2 cellular contexts compared by ENCODE assay signal in genomic region chr2:16105664-16106281, GRCh38.
TF ChIP-seq lines count a peak whose summit lies in the region.

No MANE protein-coding gene starts in this region.

TF ChIP-seq in H1, 55 proteins besides CTCF, POLR2A, EP300 and RAD21 (continues in another document):
- TF ChIP-seq BACH1 (IDR thresholded peaks at IDR 0.05; ENCODE audit: low read length) (peak; percentile 87), ASH2L (IDR thresholded peaks at IDR 0.05; ENCODE audit: low read length) (peak; percentile 68), ZNF274 (IDR thresholded peaks at IDR 0.05; ENCODE audit: borderline replicate concordance, extremely low read depth, low read length) (no peak), TBP (IDR thresholded peaks at IDR 0.05; ENCODE audit: low read depth, low read length) (peak; percentile 58; the same call in 1 of the 2 replicates), CTBP2 (IDR thresholded peaks at IDR 0.05; ENCODE audit: borderline replicate concordance, insufficient read depth, insufficient read length, low read length) (peak; percentile 76), TAF1 (IDR thresholded peaks at IDR 0.05; ENCODE audit: low read depth, low read length) (peak; percentile 54; the same call in 1 of the 2 replicates), MAFK (IDR thresholded peaks at IDR 0.05; ENCODE audit: low read depth, low read length) (no peak), USF2 (IDR thresholded peaks at IDR 0.05; ENCODE audit: low read length) (peak; percentile 87), TEAD4 (IDR thresholded peaks at IDR 0.05; ENCODE audit: low read depth, low read length) (peak; percentile 80; the same call in 1 of the 2 replicates), GABPA (IDR thresholded peaks at IDR 0.05; ENCODE audit: borderline replicate concordance, insufficient read depth, low read length) (no peak), CHD2 (IDR thresholded peaks at IDR 0.05; ENCODE audit: low read length) (no peak), RXRA (IDR thresholded peaks at IDR 0.05; ENCODE audit: insufficient read depth, low read depth, low read length) (no peak), CHD1 (IDR thresholded peaks at IDR 0.05; ENCODE audit: low read depth, low read length) (no peak), EGR1 (IDR thresholded peaks at IDR 0.05; ENCODE audit: borderline replicate concordance, low read depth, low read length) (0 out of 2 replicates have a peak, but pooled peaks have one; percentile 10), TAF7 (optimal IDR thresholded peaks at IDR 0.05; ENCODE audit: borderline replicate concordance, low read depth, low read length) (peak; percentile 25), SUZ12 (IDR thresholded peaks at IDR 0.05; ENCODE audit: low read length) (peak; percentile 13; the same call in 1 of the 2 replicates), CREB1 (IDR thresholded peaks at IDR 0.05) (no peak)
- TF ChIP-seq, protein P1, sequence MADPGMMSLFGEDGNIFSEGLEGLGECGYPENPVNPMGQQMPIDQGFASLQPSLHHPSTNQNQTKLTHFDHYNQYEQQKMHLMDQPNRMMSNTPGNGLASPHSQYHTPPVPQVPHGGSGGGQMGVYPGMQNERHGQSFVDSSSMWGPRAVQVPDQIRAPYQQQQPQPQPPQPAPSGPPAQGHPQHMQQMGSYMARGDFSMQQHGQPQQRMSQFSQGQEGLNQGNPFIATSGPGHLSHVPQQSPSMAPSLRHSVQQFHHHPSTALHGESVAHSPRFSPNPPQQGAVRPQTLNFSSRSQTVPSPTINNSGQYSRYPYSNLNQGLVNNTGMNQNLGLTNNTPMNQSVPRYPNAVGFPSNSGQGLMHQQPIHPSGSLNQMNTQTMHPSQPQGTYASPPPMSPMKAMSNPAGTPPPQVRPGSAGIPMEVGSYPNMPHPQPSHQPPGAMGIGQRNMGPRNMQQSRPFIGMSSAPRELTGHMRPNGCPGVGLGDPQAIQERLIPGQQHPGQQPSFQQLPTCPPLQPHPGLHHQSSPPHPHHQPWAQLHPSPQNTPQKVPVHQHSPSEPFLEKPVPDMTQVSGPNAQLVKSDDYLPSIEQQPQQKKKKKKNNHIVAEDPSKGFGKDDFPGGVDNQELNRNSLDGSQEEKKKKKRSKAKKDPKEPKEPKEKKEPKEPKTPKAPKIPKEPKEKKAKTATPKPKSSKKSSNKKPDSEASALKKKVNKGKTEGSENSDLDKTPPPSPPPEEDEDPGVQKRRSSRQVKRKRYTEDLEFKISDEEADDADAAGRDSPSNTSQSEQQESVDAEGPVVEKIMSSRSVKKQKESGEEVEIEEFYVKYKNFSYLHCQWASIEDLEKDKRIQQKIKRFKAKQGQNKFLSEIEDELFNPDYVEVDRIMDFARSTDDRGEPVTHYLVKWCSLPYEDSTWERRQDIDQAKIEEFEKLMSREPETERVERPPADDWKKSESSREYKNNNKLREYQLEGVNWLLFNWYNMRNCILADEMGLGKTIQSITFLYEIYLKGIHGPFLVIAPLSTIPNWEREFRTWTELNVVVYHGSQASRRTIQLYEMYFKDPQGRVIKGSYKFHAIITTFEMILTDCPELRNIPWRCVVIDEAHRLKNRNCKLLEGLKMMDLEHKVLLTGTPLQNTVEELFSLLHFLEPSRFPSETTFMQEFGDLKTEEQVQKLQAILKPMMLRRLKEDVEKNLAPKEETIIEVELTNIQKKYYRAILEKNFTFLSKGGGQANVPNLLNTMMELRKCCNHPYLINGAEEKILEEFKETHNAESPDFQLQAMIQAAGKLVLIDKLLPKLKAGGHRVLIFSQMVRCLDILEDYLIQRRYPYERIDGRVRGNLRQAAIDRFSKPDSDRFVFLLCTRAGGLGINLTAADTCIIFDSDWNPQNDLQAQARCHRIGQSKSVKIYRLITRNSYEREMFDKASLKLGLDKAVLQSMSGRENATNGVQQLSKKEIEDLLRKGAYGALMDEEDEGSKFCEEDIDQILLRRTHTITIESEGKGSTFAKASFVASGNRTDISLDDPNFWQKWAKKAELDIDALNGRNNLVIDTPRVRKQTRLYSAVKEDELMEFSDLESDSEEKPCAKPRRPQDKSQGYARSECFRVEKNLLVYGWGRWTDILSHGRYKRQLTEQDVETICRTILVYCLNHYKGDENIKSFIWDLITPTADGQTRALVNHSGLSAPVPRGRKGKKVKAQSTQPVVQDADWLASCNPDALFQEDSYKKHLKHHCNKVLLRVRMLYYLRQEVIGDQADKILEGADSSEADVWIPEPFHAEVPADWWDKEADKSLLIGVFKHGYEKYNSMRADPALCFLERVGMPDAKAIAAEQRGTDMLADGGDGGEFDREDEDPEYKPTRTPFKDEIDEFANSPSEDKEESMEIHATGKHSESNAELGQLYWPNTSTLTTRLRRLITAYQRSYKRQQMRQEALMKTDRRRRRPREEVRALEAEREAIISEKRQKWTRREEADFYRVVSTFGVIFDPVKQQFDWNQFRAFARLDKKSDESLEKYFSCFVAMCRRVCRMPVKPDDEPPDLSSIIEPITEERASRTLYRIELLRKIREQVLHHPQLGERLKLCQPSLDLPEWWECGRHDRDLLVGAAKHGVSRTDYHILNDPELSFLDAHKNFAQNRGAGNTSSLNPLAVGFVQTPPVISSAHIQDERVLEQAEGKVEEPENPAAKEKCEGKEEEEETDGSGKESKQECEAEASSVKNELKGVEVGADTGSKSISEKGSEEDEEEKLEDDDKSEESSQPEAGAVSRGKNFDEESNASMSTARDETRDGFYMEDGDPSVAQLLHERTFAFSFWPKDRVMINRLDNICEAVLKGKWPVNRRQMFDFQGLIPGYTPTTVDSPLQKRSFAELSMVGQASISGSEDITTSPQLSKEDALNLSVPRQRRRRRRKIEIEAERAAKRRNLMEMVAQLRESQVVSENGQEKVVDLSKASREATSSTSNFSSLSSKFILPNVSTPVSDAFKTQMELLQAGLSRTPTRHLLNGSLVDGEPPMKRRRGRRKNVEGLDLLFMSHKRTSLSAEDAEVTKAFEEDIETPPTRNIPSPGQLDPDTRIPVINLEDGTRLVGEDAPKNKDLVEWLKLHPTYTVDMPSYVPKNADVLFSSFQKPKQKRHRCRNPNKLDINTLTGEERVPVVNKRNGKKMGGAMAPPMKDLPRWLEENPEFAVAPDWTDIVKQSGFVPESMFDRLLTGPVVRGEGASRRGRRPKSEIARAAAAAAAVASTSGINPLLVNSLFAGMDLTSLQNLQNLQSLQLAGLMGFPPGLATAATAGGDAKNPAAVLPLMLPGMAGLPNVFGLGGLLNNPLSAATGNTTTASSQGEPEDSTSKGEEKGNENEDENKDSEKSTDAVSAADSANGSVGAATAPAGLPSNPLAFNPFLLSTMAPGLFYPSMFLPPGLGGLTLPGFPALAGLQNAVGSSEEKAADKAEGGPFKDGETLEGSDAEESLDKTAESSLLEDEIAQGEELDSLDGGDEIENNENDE (IDR thresholded peaks at IDR 0.05; ENCODE audit: insufficient replicate concordance, low read length), result peak; percentile 77

TF ChIP-seq in GM12891, 5 proteins besides CTCF, POLR2A, EP300 and RAD21:
- no peak for TF ChIP-seq PAX5 (IDR thresholded peaks at IDR 0.05; ENCODE audit: insufficient read depth, low read length, severe bottlenecking)
- no peak for TF ChIP-seq TAF1 (IDR thresholded peaks at IDR 0.05; ENCODE audit: low read depth, low read length)
- TF ChIP-seq SPI1 (IDR thresholded peaks at IDR 0.05; ENCODE audit: low read depth, low read length), result no peak
- TF ChIP-seq POU2F2 (IDR thresholded peaks at IDR 0.05; ENCODE audit: low read depth, low read length), result no peak
- TF ChIP-seq POLR2AphosphoS5 (IDR thresholded peaks at IDR 0.05; ENCODE audit: low read depth, low read length), result no peak
TF ChIP-seq in GM12891: peak in this region for 0.
